Comparison of ENCODE assay signal across 12 cellular contexts in genomic region chr17:57544834-57545463, GRCh38.
DNase-seq lines count a peak whose midpoint lies in the region; ATAC-seq and TF ChIP-seq lines count a peak whose summit lies in the region.
"Had no signal": no experiment of that assay in that cellular context is flagged by ENCODE, and none has a peak within 500 bp of the region (broad histone marks: within the 10 kb centered on the region; RNA-seq: fewer than 3 reads in every experiment).

No MANE protein-coding gene starts in this region.

- H2AFZ ChIP-seq in neuronal stem cell (ENCODE audit: low read length), result no peak overlapping the region
- H2AFZ ChIP-seq: GM23248 had no signal

- no peak for TF ChIP-seq POLR2A in sigmoid colon (IDR thresholded peaks at IDR 0.05)

- no peak overlapping the region for H4K8ac ChIP-seq in neuronal stem cell (ENCODE audit: low read depth, low read length)

- no peak overlapping the region for H3K23ac ChIP-seq in neuronal stem cell (ENCODE audit: low read depth, low read length, poor library complexity)

- TF ChIP-seq EP300 in sigmoid colon (IDR thresholded peaks at IDR 0.05), result no peak

- TF ChIP-seq CTCF in sigmoid colon (IDR thresholded peaks at IDR 0.05), result no peak

- DNase-seq in NCI-H2029 treated with DMSO at 0.1 percent for 48 hours (lab: John Stamatoyannopoulos, UW) (peak; percentile 22), NCI-H2029 (lab: John Stamatoyannopoulos, UW) (no peak), NCI-H2107 treated with DMSO at 0.1 percent for 48 hours (lab: John Stamatoyannopoulos, UW; ENCODE audit: unreplicated experiment) (peak; percentile 75), neuronal stem cell (ENCODE audit: low spot score) (no peak), SW480 (ENCODE audit: low spot score) (no peak), sigmoid colon (no peak)
- DNase-seq: activated naive CD4-positive, alpha-beta T cell treated with anti-CD3 and anti-CD28 coated beads for 36 hours; brain microvascular endothelial cell; foreskin fibroblast; GM23248 had no signal

- H3K18ac ChIP-seq in neuronal stem cell (ENCODE audit: low read length), result peak overlapping the region; percentile 62

- H3K27ac ChIP-seq in neuronal stem cell (replicated peaks; ENCODE audit: low read length) (no peak overlapping the region), sigmoid colon (no peak overlapping the region)
- H3K27ac ChIP-seq: brain microvascular endothelial cell, GM23248 had no signal

- intact Hi-C loops in sigmoid colon (cut with DNase I), result loop anchor here (10.0 kb wide), 1 partner anchor 290 kb away; the partner anchor contains the start of gene MSI2

- H2AK5ac ChIP-seq in neuronal stem cell (ENCODE audit: low read depth, low read length), result no peak overlapping the region

- ATAC-seq in SK-N-SH treated with all-trans-retinoic acid at 6 μM for 48 hours (no peak), GM18861 (IDR thresholded peaks at IDR 0.05; ENCODE audit: unreplicated experiment) (no peak)

- H3K4me3 ChIP-seq in neuronal stem cell (ENCODE audit: low read length in 2 of 2) (no peak overlapping the region), sigmoid colon (no peak overlapping the region)
- H3K4me3 ChIP-seq: GM23248 had no signal

- H2BK120ac ChIP-seq in neuronal stem cell (ENCODE audit: low read depth, low read length), result no peak overlapping the region

- H3K9ac ChIP-seq in neuronal stem cell (ENCODE audit: low read depth, low read length, poor library complexity), result no peak overlapping the region
- H3K9ac ChIP-seq: GM23248 had no signal

- H3K4ac ChIP-seq in neuronal stem cell (ENCODE audit: low read length), result no peak overlapping the region

- H3K4me1 ChIP-seq in neuronal stem cell (ENCODE audit: control insufficient read depth in 2 of 2, insufficient read depth in 1 of 2, low read depth in 1 of 2, low read length in 2 of 2) (peaks cover 48 to 52% of the 10 kb centered on the region in 2 donors), sigmoid colon (peaks cover 0 to 24% (median 19%) of the 10 kb centered on the region in 4 donors)

- peaks cover 6% of the 10 kb centered on the region for H3K79me1 ChIP-seq in neuronal stem cell (ENCODE audit: low read depth, low read length)

- H3K27me3 ChIP-seq in neuronal stem cell (ENCODE audit: control insufficient read depth in 3 of 3, insufficient read depth in 3 of 3, low read depth in 1 of 3, low read length in 3 of 3), result no peaks in the 10 kb centered on the region
- no peaks in the 10 kb centered on the region for H3K27me3 ChIP-seq in sigmoid colon
- H3K27me3 ChIP-seq: brain microvascular endothelial cell had no signal

- no peaks in the 10 kb centered on the region for H3K9me3 ChIP-seq in neuronal stem cell (replicated peaks in 1 of 2; ENCODE audit: control insufficient read depth in 2 of 2, insufficient read depth in 1 of 2, low read depth in 1 of 2, low read length in 2 of 2)
- H3K9me3 ChIP-seq in sigmoid colon, result no peaks in the 10 kb centered on the region

- H2BK12ac ChIP-seq in neuronal stem cell (ENCODE audit: low read length), result no peak overlapping the region

- H3K14ac ChIP-seq in neuronal stem cell (ENCODE audit: low read length), result no peak overlapping the region

- no peak overlapping the region for H3K4me2 ChIP-seq in neuronal stem cell (ENCODE audit: insufficient read depth, low read length, poor library complexity, severe bottlenecking)

- H4K91ac ChIP-seq in neuronal stem cell (ENCODE audit: low read depth, low read length, poor library complexity), result no peak overlapping the region

- no peak overlapping the region for H2BK5ac ChIP-seq in neuronal stem cell (ENCODE audit: low read length)

- H3K36me3 ChIP-seq in neuronal stem cell (replicated peaks in 1 of 2; ENCODE audit: control insufficient read depth in 2 of 2, insufficient read depth in 2 of 2, low read length in 2 of 2) (peaks cover 0 to 8% of the 10 kb centered on the region in 2 donors), sigmoid colon (no peaks in the 10 kb centered on the region)
- H3K36me3 ChIP-seq: brain microvascular endothelial cell had no signal

- no CpG with 5 or more reads among the region's 7 CpGs for WGBS in neuronal stem cell (ENCODE audit: extremely low coverage in 2 of 2, insufficient read length in 2 of 2, insufficient replicate concordance in 1 of 2), 2 donors
- 52 to 74% methylated on average over 7 of the region's 7 CpGs for WGBS in sigmoid colon, 2 donors

- H2BK15ac ChIP-seq in neuronal stem cell (ENCODE audit: low read length), result no peak overlapping the region

TF ChIP-seq in SK-N-SH treated with all-trans-retinoic acid at 6 μM for 48 hours, 23 proteins besides CTCF, POLR2A, EP300 and RAD21:
- no peak for TF ChIP-seq CREB5 (CRISPR knock-in tag; IDR thresholded peaks at IDR 0.05; ENCODE audit: low read depth)
- no peak for TF ChIP-seq TOX (CRISPR knock-in tag; IDR thresholded peaks at IDR 0.05; ENCODE audit: borderline replicate concordance)
- TF ChIP-seq RARB (CRISPR knock-in tag; IDR thresholded peaks at IDR 0.05), result no peak
- TF ChIP-seq ZNF70 (CRISPR knock-in tag; IDR thresholded peaks at IDR 0.05), result no peak
- 0 out of 2 replicates have a peak, but pooled peaks have one; percentile 16 for TF ChIP-seq ZNF565 (CRISPR knock-in tag; conservative IDR thresholded peaks at IDR 0.05; ENCODE audit: low read depth)
- TF ChIP-seq ISL1 (CRISPR knock-in tag; IDR thresholded peaks at IDR 0.05), result no peak
- no peak for TF ChIP-seq CSRNP3 (CRISPR knock-in tag; IDR thresholded peaks at IDR 0.05)

Comparison
In these comparisons a context has a peak if more than half of its experiments do, and no peak if none do; other contexts are left out.
1. DNase-seq: peak in NCI-H2029 treated with DMSO at 0.1 percent for 48 hours (single experiment) and NCI-H2107 treated with DMSO at 0.1 percent for 48 hours (single experiment); none in NCI-H2029 (single experiment), neuronal stem cell (single experiment), SW480 (single experiment) and sigmoid colon (single experiment).